In the genomic region with DNA sequence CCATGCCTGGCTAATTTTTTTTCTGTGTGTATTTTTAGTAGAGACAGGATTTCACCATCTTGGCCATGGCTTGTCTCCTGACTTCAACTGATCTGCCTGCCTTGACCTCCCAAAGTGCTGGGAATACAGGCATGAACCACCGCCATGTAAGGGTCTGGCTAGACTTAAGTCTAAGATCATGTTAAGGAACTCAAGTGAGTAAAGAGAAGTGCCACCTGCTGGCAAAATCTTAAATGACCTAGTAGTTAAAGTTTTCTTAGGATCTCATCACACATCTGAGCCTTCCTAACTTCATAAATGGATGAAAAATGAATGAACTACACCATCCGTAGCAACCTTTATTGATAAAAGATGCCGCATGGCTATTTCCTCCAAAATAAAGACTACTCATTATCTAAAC, we compare ENCODE assay signal across 8 cellular contexts. TPM values are rescaled to one million over a fixed set of nuclear protein-coding genes. Genes with fewer than 3 reads are reported as not detected.
A peak's percentile ranks its signal among the peaks of the same experiment; 100 is the strongest.
DNase-seq lines count a peak whose midpoint lies in the region; ATAC-seq and TF ChIP-seq lines count a peak whose summit lies in the region.

No MANE protein-coding gene starts in this region.

- H3K27ac ChIP-seq in OCI-LY1 (ENCODE audit: low read depth, low read length, poor library complexity, severe bottlenecking): no peak overlapping the region

- H3K9me2 ChIP-seq in OCI-LY1 (ENCODE audit: low read depth, low read length): no peaks in the 10 kb centered on the region

- H4K20me1 ChIP-seq in OCI-LY1 (ENCODE audit: insufficient read depth, low read length): no peaks in the 10 kb centered on the region

- no peak overlapping the region for H3K4me2 ChIP-seq in OCI-LY1 (ENCODE audit: low read length)

- no peaks in the 10 kb centered on the region for H3F3A ChIP-seq in OCI-LY1 (ENCODE audit: insufficient read depth, low read length)

- H3K36me3 ChIP-seq in BE2C (no peaks in the 10 kb centered on the region), OCI-LY1 (ENCODE audit: insufficient read depth, low read length) (no peaks in the 10 kb centered on the region)

- no peaks in the 10 kb centered on the region for H3K79me2 ChIP-seq in OCI-LY1 (ENCODE audit: insufficient read depth, low read length)

- DNase-seq in BE2C: peak; percentile 14
- DNase-seq in fibroblast of peridontal ligament (ENCODE audit: extremely low read depth): peak; percentile 76
- no peak for DNase-seq in activated effector memory CD4-positive, alpha-beta T cell treated with Interleukin-2 at 50 U/mL for 16 hours
- no peak for DNase-seq in NCI-H345 (lab: John Stamatoyannopoulos, UW)
- no peak for DNase-seq in T1000 (lab: John Stamatoyannopoulos, UW)

- TF ChIP-seq CTCF in BE2C (IDR thresholded peaks at IDR 0.05; ENCODE audit: low read depth, low read length): peak; percentile 40
- peak; percentile 52 for TF ChIP-seq CTCF in OCI-LY1 (IDR thresholded peaks at IDR 0.05; ENCODE audit: low read length)

- ATAC-seq in GM19035 (IDR thresholded peaks at IDR 0.05; ENCODE audit: unreplicated experiment): peak; percentile 65
- no peak for ATAC-seq in GM21825 (IDR thresholded peaks at IDR 0.05; ENCODE audit: unreplicated experiment)

- H3K27me3 ChIP-seq in BE2C (no peaks in the 10 kb centered on the region), OCI-LY1 (ENCODE audit: insufficient read depth, low read length) (no peaks in the 10 kb centered on the region)

- H2AFZ ChIP-seq in OCI-LY1 (ENCODE audit: low read length): no peak overlapping the region

- no peaks in the 10 kb centered on the region for H3K9me3 ChIP-seq in BE2C
- no peaks in the 10 kb centered on the region for H3K9me3 ChIP-seq in OCI-LY1 (ENCODE audit: low read length)

- H3K9ac ChIP-seq in OCI-LY1 (ENCODE audit: low read length): no peak overlapping the region

- H3K4me1 ChIP-seq in BE2C: no peaks in the 10 kb centered on the region; the same call in 1 of the 2 replicates
- no peaks in the 10 kb centered on the region for H3K4me1 ChIP-seq in OCI-LY1 (ENCODE audit: insufficient read depth, low read length, severe bottlenecking)

- no peak overlapping the region for H3K4me3 ChIP-seq in BE2C (ENCODE audit: low read depth, low read length)
- H3K4me3 ChIP-seq in OCI-LY1 (ENCODE audit: low read depth, low read length, poor library complexity, severe bottlenecking): no peak overlapping the region

RNA-seq across cellular contexts. Expression of gene C12orf56, which starts 1.7 kb away (rescaled TPM):
- not detected for polyA plus RNA-seq in BE2C (2012; ENCODE audit: insufficient read depth, insufficient read length, low read depth)

RNA-seq across cellular contexts. Expression of gene XPOT, which starts 12.0 kb away (rescaled TPM):
- polyA plus RNA-seq in BE2C (2012; ENCODE audit: insufficient read depth, insufficient read length, low read depth): 102 TPM

RNA-seq across cellular contexts. Expression of gene TBK1, which starts 59.7 kb away (rescaled TPM):
- polyA plus RNA-seq in BE2C (2012; ENCODE audit: insufficient read depth, insufficient read length, low read depth): 14.4 TPM

Comparison
In these comparisons a context has a peak if more than half of its experiments do, and no peak if none do; other contexts are left out.
1. DNase-seq: peak in BE2C (single experiment) and fibroblast of peridontal ligament (single experiment); none in activated effector memory CD4-positive, alpha-beta T cell treated with Interleukin-2 at 50 U/mL for 16 hours (single experiment), NCI-H345 (single experiment) and T1000 (single experiment).